In the genomic region with DNA sequence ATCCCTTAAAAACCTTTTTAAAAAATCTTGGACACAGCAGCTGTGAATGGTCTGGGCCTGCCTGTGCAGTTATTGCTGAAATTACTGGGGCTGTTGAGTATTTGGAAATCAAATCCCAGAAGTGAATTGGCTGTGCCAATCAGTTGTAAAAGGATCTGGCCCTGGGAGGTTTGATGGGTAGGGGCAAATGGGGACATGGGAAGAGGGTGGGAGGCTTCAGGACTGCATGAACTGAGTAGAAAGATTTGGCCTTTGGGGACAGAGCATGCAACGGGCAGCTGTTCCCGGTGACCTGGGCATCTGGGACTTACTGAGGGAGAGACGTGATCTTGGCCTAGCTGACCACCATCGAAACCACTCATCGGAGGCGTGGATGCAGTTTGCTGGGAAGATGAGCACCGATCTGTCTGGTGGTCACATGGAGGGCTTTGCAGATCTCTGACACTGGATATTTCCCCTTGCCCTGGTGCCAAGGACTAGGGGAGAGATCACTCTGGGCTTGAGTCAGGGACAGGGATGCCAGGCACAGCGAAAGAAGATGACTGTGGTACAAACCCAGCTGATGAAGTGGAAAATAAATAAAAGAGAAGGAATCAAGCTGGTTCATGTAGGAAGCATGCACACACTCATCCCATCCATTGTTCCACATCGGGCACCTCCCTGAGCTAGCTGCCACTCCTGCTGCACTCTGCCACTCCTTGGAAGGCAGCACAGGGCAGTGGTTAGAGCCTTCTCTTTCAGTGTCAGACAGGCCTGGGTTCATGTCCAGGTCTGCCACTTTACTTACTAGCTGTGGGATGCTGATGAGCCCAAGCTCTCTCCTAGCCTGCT, we compare ENCODE assay signal across 15 cellular contexts.
"Had no signal": no experiment of that assay in that cellular context is flagged by ENCODE, and none has a peak within 500 bp of the region (broad histone marks: within the 10 kb centered on the region; RNA-seq: fewer than 3 reads in every experiment).

No MANE protein-coding gene starts in this region.

- H3K36me3 ChIP-seq: prostate gland, thoracic aorta had no signal

- H3K4me3 Mint-ChIP-seq: activated CD4-positive, alpha-beta memory T cell treated with anti-CD3 and anti-CD28 coated beads for 36 hours; activated naive CD8-positive, alpha-beta T cell; natural killer cell treated with Interleukin-12 subunit alpha and Interleukin-12 subunit beta and Interleukin-15 and Interleukin-18, amount 100 ng/mL, for 72 hours; stimulated activated naive CD8-positive, alpha-beta T cell treated with anti-CD3 and anti-CD28 coated beads, Interleukin-15, Interleukin-2, amounts not matched to agents 100 ng/mL and 50 ng/mL, for 24 hours had no signal

- H3K9me3 Mint-ChIP-seq: activated CD4-positive, alpha-beta memory T cell treated with anti-CD3 and anti-CD28 coated beads for 36 hours; natural killer cell treated with Interleukin-12 subunit alpha and Interleukin-12 subunit beta and Interleukin-15 and Interleukin-18, amount 100 ng/mL, for 72 hours; stimulated activated naive CD8-positive, alpha-beta T cell treated with anti-CD3 and anti-CD28 coated beads, Interleukin-15, Interleukin-2, amounts not matched to agents 100 ng/mL and 50 ng/mL, for 24 hours had no signal

- H3K4me3 ChIP-seq: dorsolateral prefrontal cortex, prostate gland, thoracic aorta had no signal

- H3K9me3 ChIP-seq: prostate gland, thoracic aorta had no signal

- H3K36me3 Mint-ChIP-seq: activated CD4-positive, alpha-beta memory T cell treated with anti-CD3 and anti-CD28 coated beads for 36 hours; natural killer cell treated with Interleukin-12 subunit alpha and Interleukin-12 subunit beta and Interleukin-15 and Interleukin-18, amount 100 ng/mL, for 72 hours had no signal

- H3K27ac Mint-ChIP-seq: activated CD4-positive, alpha-beta memory T cell treated with anti-CD3 and anti-CD28 coated beads for 36 hours; activated naive CD8-positive, alpha-beta T cell; natural killer cell treated with Interleukin-12 subunit alpha and Interleukin-12 subunit beta and Interleukin-15 and Interleukin-18, amount 100 ng/mL, for 72 hours; stimulated activated naive CD8-positive, alpha-beta T cell treated with anti-CD3 and anti-CD28 coated beads, Interleukin-15, Interleukin-2, amounts not matched to agents 100 ng/mL and 50 ng/mL, for 24 hours had no signal

- DNase-seq: activated CD4-positive, alpha-beta memory T cell treated with anti-CD3 and anti-CD28 coated beads for 36 hours; activated gamma-delta T cell; activated T-cell treated with anti-CD3 and anti-CD28 coated beads, Interleukin-2, amount 50 U/mL, for 48 hours; anterior cingulate cortex; dorsolateral prefrontal cortex; nucleus accumbens; stimulated activated CD4-positive, alpha-beta T cell treated with anti-CD3 and anti-CD28 coated beads, Interleukin-4, amount 100 ng/mL, for 24 hours; SW 1271; T-helper 9 cell had no signal

- ATAC-seq: natural killer cell treated with Interleukin-12 subunit alpha and Interleukin-12 subunit beta and Interleukin-15 and Interleukin-18, amount 100 ng/mL, for 72 hours had no signal

- H3K4me1 ChIP-seq: prostate gland had no signal

- H3K27ac ChIP-seq: dorsolateral prefrontal cortex, prostate gland, thoracic aorta, VCaP had no signal
